Comparison of ENCODE assay signal across 20 cellular contexts in genomic region chr10:116907588-116907987, GRCh38. TPM values are rescaled to one million over a fixed set of nuclear protein-coding genes. Genes with fewer than 3 reads are reported as not detected.
"Had no signal": no experiment of that assay in that cellular context is flagged by ENCODE, and none has a peak within 500 bp of the region (broad histone marks: within the 10 kb centered on the region; RNA-seq: fewer than 3 reads in every experiment).

No MANE protein-coding gene starts in this region.

- H3K27me3 ChIP-seq: MG63, SJSA1 had no signal

- H3K4me3 ChIP-seq: MG63, SJSA1, SK-N-MC had no signal

- H3K9me3 ChIP-seq: MG63, SJSA1 had no signal

- H3K4me1 ChIP-seq: SJSA1 had no signal

- H3K36me3 ChIP-seq: MG63 had no signal

- DNase-seq: KBM-7; MG63; NCI-H1092; NCI-H1105 treated with DMSO at 0.1 percent for 48 hours; NCI-H1417 treated with DMSO at 0.1 percent for 48 hours; NCI-H146; NCI-H1694 treated with DMSO at 0.1 percent for 48 hours; NCI-H1930; NCI-H2081; NCI-H2107; NCI-H2171 treated with DMSO at 0.1 percent for 48 hours; NCI-H526; NK-92 treated with Interleukin-12 subunit alpha and Interleukin-12 subunit beta, amount 100 ng/mL, for 24 hours; PC-3; SHP77 had no signal

- ATAC-seq: Panc1, PC-3 had no signal

RNA-seq across cellular contexts. Expression of gene ENO4, which starts 58.3 kb away (rescaled TPM):
- total RNA-seq: OCI-LY7; PC-3; SJSA1; T-helper 1 cell treated with Interleukin-12 subunit alpha and Interleukin-12 subunit beta and Interleukin-4 antibody, amounts not matched to agents 30 ng/mL and 1 ng/mL, for 36 hours had no signal
